Comparison of ENCODE assay signal across 15 cellular contexts in genomic region chr2:2689313-2689712, GRCh38.
"Had no signal": no experiment of that assay in that cellular context is flagged by ENCODE, and none has a peak within 500 bp of the region (broad histone marks: within the 10 kb centered on the region; RNA-seq: fewer than 3 reads in every experiment).

No MANE protein-coding gene starts in this region.

- DNase-seq: activated CD4-positive, alpha-beta T cell treated with anti-CD3 and anti-CD28 coated beads for 36 hours; activated CD8-positive, alpha-beta memory T cell treated with anti-CD3 and anti-CD28 coated beads, Interleukin-2, amount 50 U/mL, for 48 hours; activated CD8-positive, alpha-beta T cell treated with anti-CD3 and anti-CD28 coated beads, Interleukin-2, amount 10 ng/mL, durations not matched to agents 7 days and 5 days; activated naive CD4-positive, alpha-beta T cell; aorta; dermis blood vessel endothelial cell; hypothalamus; lower lobe of right lung; retina; stimulated activated CD4-positive, alpha-beta T cell treated with anti-CD3 and anti-CD28 coated beads, Interleukin-4, amount 100 ng/mL, for 1 hour; stimulated activated CD8-positive, alpha-beta memory T cell treated with anti-CD3 and anti-CD28 coated beads, Interleukin-4, amount 100 ng/mL, for 48 hours; stimulated activated naive CD8-positive, alpha-beta T cell treated with anti-CD3 and anti-CD28 coated beads, Interleukin-15, Interleukin-2, amounts not matched to agents 100 U/mL and 50 U/mL, for 24 hours had no signal

- H3K9ac ChIP-seq: parathyroid adenoma had no signal

- H3K9me3 ChIP-seq: breast epithelium, lower lobe of right lung had no signal

- H3K27ac ChIP-seq: breast epithelium, lower lobe of right lung, parathyroid adenoma had no signal

- H3K4me1 ChIP-seq: breast epithelium, lower lobe of right lung, parathyroid adenoma had no signal

- H3K36me3 ChIP-seq: breast epithelium, lower lobe of right lung had no signal

- H3K4me3 ChIP-seq: breast epithelium, lower lobe of right lung had no signal

- FAIRE-seq: endometrium had no signal
